22 cellular contexts compared by ENCODE assay signal in the genomic region with DNA sequence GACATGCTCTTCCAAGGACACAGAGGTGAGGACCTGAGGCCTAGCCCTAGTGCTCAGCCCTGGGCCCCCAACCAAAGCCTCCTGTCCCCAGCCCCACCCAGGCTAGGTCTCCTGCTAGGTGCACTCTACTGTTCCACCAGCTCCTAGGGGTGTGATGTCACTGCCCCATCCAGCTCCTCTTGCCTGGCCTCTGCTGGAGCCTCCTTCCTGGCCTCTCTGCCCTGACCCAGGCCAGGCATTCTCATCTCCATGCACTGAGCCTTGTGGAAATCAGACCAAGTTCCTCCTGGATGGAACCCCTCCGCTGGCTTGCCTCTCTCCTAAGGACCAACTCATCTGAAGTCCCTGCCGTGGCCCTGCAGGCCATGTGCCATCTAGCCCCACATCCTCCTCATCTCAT.
"Had no signal": no experiment of that assay in that cellular context is flagged by ENCODE, and none has a peak within 500 bp of the region (broad histone marks: within the 10 kb centered on the region; RNA-seq: fewer than 3 reads in every experiment).

No MANE protein-coding gene starts in this region.

- H3K9me3 ChIP-seq: adrenal gland, body of pancreas had no signal

- H2AFZ ChIP-seq: PC-9 had no signal

- H3K4me3 ChIP-seq: adrenal gland, body of pancreas, cardiac muscle cell, K562, PC-9 had no signal

- DNase-seq: activated CD4-positive, alpha-beta memory T cell treated with anti-CD3 and anti-CD28 coated beads for 36 hours; activated CD4-positive, alpha-beta T cell treated with anti-CD3 and anti-CD28 coated beads for 48 hours; activated CD4-positive, CD25-positive, alpha-beta regulatory T cell treated with anti-CD3 and anti-CD28 coated beads, Interleukin-2, amount 50 U/mL, for 72 hours; activated CD8-positive, alpha-beta memory T cell treated with anti-CD3 and anti-CD28 coated beads, Interleukin-2, amount 50 U/mL, for 4 hours; activated naive CD4-positive, alpha-beta T cell treated with anti-CD3 and anti-CD28 coated beads, Interleukin-2, amount 50 U/mL, for 16 hours; activated naive CD8-positive, alpha-beta T cell treated with anti-CD3 and anti-CD28 coated beads, Interleukin-2, amount 10 ng/mL, durations not matched to agents 7 days and 5 days; adrenal gland; body of pancreas; Karpas-422; MM.1S; NCI-H1105; NCI-H1436; NCI-H1694 treated with DMSO at 0.1 percent for 48 hours; NCI-H2081; NCI-H524; PC-9; SIG-M5; T-helper 17 cell; T-helper 9 cell had no signal

- H3K9me3 Mint-ChIP-seq: activated CD4-positive, alpha-beta memory T cell treated with anti-CD3 and anti-CD28 coated beads for 36 hours; activated naive CD8-positive, alpha-beta T cell treated with anti-CD3 and anti-CD28 coated beads, Interleukin-2, amount 10 ng/mL, durations not matched to agents 7 days and 5 days; WTC11 had no signal

- H3K27me3 Mint-ChIP-seq: activated naive CD8-positive, alpha-beta T cell treated with anti-CD3 and anti-CD28 coated beads, Interleukin-2, amount 10 ng/mL, durations not matched to agents 7 days and 5 days had no signal

- H3K36me3 Mint-ChIP-seq: activated CD4-positive, alpha-beta memory T cell treated with anti-CD3 and anti-CD28 coated beads for 36 hours; activated naive CD8-positive, alpha-beta T cell treated with anti-CD3 and anti-CD28 coated beads, Interleukin-2, amount 10 ng/mL, durations not matched to agents 7 days and 5 days; WTC11 had no signal

- H3K4me2 ChIP-seq: PC-9 had no signal

- H3K4me1 Mint-ChIP-seq: activated naive CD8-positive, alpha-beta T cell treated with anti-CD3 and anti-CD28 coated beads, Interleukin-2, amount 10 ng/mL, durations not matched to agents 7 days and 5 days; T-helper 17 cell; WTC11 had no signal

- H3K27me3 ChIP-seq: adrenal gland, body of pancreas had no signal

- H3K27ac ChIP-seq: adrenal gland, body of pancreas, cardiac muscle cell, PC-9 had no signal

- H3K4me3 Mint-ChIP-seq: activated CD4-positive, alpha-beta memory T cell treated with anti-CD3 and anti-CD28 coated beads for 36 hours; activated naive CD8-positive, alpha-beta T cell treated with anti-CD3 and anti-CD28 coated beads, Interleukin-2, amount 10 ng/mL, durations not matched to agents 7 days and 5 days; T-helper 17 cell; WTC11 had no signal

- ATAC-seq: body of pancreas, K562, T-helper 17 cell, WTC11 had no signal

- H3K27ac Mint-ChIP-seq: activated CD4-positive, alpha-beta memory T cell treated with anti-CD3 and anti-CD28 coated beads for 36 hours; activated naive CD8-positive, alpha-beta T cell treated with anti-CD3 and anti-CD28 coated beads, Interleukin-2, amount 10 ng/mL, durations not matched to agents 7 days and 5 days; WTC11 had no signal

- H3K36me3 ChIP-seq: adrenal gland, cardiac muscle cell had no signal

- H3K4me1 ChIP-seq: adrenal gland, body of pancreas had no signal
